8 cellular contexts compared by ENCODE assay signal in the genomic region with DNA sequence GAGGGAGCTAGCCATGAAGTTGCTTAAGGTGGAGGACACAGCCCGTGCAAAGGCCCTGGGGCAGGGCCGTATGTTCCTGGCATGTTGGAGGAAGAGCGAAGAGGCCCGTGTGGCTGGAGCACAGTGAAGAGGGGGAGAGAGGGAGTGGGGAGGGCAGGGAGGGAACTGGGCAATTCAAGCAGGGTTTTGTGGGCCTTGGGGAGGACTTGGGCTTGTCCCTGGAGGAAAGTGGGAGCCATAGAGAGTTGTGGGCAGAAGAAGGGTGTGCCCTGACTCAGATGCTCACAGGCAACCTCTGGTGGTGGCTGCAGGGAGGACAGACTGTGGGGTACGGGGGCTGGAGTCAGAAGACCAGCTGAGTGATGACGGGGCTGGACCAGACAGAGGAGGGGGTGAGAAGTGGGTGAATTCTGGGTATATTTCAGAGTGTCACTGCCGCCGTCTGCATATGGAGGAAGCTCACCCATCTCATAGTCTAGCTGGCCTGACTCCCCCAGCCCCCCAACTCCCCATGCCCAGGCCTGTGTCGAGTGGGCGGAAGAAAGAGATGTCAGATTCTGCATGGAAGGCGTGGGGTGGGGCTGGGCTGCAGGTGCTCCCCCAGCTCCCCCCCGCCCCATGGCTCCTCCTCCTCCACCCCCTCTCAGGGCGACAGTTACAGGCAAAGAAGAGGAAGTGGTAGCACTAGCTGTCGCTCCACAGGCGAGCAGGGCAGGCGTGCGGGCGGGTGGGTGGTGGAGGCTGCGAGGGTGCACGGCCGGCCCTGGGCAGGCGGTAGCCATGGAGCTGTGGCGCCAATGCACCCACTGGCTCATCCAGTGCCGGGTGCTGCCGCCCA. TPM values are rescaled to one million over a fixed set of nuclear protein-coding genes. Genes with fewer than 3 reads are reported as not detected.
DNase-seq lines count a peak whose midpoint lies in the region; ATAC-seq lines count a peak whose summit lies in the region.

A gene with protein sequence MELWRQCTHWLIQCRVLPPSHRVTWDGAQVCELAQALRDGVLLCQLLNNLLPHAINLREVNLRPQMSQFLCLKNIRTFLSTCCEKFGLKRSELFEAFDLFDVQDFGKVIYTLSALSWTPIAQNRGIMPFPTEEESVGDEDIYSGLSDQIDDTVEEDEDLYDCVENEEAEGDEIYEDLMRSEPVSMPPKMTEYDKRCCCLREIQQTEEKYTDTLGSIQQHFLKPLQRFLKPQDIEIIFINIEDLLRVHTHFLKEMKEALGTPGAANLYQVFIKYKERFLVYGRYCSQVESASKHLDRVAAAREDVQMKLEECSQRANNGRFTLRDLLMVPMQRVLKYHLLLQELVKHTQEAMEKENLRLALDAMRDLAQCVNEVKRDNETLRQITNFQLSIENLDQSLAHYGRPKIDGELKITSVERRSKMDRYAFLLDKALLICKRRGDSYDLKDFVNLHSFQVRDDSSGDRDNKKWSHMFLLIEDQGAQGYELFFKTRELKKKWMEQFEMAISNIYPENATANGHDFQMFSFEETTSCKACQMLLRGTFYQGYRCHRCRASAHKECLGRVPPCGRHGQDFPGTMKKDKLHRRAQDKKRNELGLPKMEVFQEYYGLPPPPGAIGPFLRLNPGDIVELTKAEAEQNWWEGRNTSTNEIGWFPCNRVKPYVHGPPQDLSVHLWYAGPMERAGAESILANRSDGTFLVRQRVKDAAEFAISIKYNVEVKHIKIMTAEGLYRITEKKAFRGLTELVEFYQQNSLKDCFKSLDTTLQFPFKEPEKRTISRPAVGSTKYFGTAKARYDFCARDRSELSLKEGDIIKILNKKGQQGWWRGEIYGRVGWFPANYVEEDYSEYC (plus strand): TSS at position 681 of the 838 bp plus-strand sequence. CDS start 100 bp downstream, at position 781.

- DNase-seq in NOMO-1 treated with dmso at 0.1 percent for 144 hours (lab: John Stamatoyannopoulos, UW; ENCODE audit: unreplicated experiment) (peak; percentile 94), activated T-cell treated with anti-CD3 and anti-CD28 coated beads for 48 hours (ENCODE audit: low read depth) (peak; percentile 69), left ventricle myocardium superior (peak; percentile 70), SW 1271 (lab: John Stamatoyannopoulos, UW) (no peak), cerebellar nuclear complex (lab: John Stamatoyannopoulos, UW) (no peak)
- peak; percentile 57 to 62 for DNase-seq in stimulated activated CD4-positive, alpha-beta T cell treated with anti-CD3 and anti-CD28 coated beads, Interleukin-2, amount 100 ng/mL, for 48 hours

- peak; percentile 49 for ATAC-seq in GM19397 (IDR thresholded peaks at IDR 0.05; ENCODE audit: unreplicated experiment)
- ATAC-seq in left ventricle myocardium superior, result peak; percentile 79
- no peak for ATAC-seq in HG02852 (IDR thresholded peaks at IDR 0.05; ENCODE audit: unreplicated experiment)

- intact Hi-C loops in left ventricle myocardium superior (cut with micrococcal nuclease), result no loop called here

RNA-seq across cellular contexts. Expression of the gene that starts here (rescaled TPM):
- 2.6 TPM for total RNA-seq in left ventricle myocardium superior

Comparison
In these comparisons a context has a peak if more than half of its experiments do, and no peak if none do; other contexts are left out.
1. DNase-seq: peak in NOMO-1 treated with dmso at 0.1 percent for 144 hours (single experiment), activated T-cell treated with anti-CD3 and anti-CD28 coated beads for 48 hours (single experiment), left ventricle myocardium superior (single experiment) and stimulated activated CD4-positive, alpha-beta T cell treated with anti-CD3 and anti-CD28 coated beads, Interleukin-2, amount 100 ng/mL, for 48 hours (2 of 2); none in SW 1271 (0 of 2) and cerebellar nuclear complex (0 of 2).